26 cellular contexts compared by ENCODE assay signal in the genomic region with DNA sequence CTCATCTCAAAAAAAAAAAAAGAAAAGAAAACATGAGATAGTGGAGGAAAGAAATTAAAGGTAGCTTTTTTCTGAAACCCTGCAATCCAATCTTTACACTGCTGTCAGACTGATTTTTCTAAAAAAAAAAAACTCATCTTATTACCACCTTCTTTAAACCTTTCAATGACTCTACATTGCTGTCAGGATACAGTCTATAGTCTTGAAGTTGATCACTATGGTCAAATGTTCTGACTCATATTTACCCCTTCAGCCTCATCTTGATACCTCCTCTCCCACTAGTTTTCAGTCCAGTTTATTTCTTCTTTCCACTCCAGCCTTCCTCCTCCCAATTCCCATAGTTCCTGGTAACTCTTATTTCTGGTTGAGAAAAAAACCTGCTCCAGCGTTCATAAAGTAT.
"Had no signal": no experiment of that assay in that cellular context is flagged by ENCODE, and none has a peak within 500 bp of the region (broad histone marks: within the 10 kb centered on the region; RNA-seq: fewer than 3 reads in every experiment).

No MANE protein-coding gene starts in this region.

- FAIRE-seq: small intestine had no signal

- H3K27ac Mint-ChIP-seq: naive thymus-derived CD4-positive, alpha-beta T cell; natural killer cell; nephron; neural progenitor cell; progenitor cell of endocrine pancreas; stimulated activated memory B cell treated with anti-CD40 and anti-IgM and Interleukin-4, amounts not matched to agents 10 μg/mL and 1 μg/mL and 100 μg/mL, for 72 hours; stimulated activated naive CD8-positive, alpha-beta T cell treated with anti-CD3 and anti-CD28 coated beads, Interleukin-15, Interleukin-2, amounts not matched to agents 100 ng/mL and 50 ng/mL, for 24 hours; type B pancreatic cell had no signal

- H3K4me3 Mint-ChIP-seq: naive thymus-derived CD4-positive, alpha-beta T cell; natural killer cell; nephron; neural progenitor cell; stimulated activated memory B cell treated with anti-CD40 and anti-IgM and Interleukin-4, amounts not matched to agents 10 μg/mL and 1 μg/mL and 100 μg/mL, for 72 hours; stimulated activated naive CD8-positive, alpha-beta T cell treated with anti-CD3 and anti-CD28 coated beads, Interleukin-15, Interleukin-2, amounts not matched to agents 100 ng/mL and 50 ng/mL, for 24 hours; type B pancreatic cell had no signal

- DNase-seq: naive thymus-derived CD4-positive, alpha-beta T cell; natural killer cell; occipital lobe; ovary; psoas muscle; right cardiac atrium; right lobe of liver; sigmoid colon; small intestine; stimulated activated CD4-positive, alpha-beta T cell treated with anti-CD3 and anti-CD28 coated beads, Interleukin-15, amount 100 ng/mL, for 24 hours; stimulated activated CD4-positive, alpha-beta T cell treated with anti-CD3 and anti-CD28 coated beads, Interleukin-2, amount 100 ng/mL, for 24 hours; stimulated activated CD4-positive, alpha-beta T cell treated with anti-CD3 and anti-CD28 coated beads, Interleukin-2, amount 100 ng/mL, for 48 hours; stimulated activated CD4-positive, alpha-beta T cell treated with anti-CD3 and anti-CD28 coated beads, Interleukin-4, amount 100 ng/mL, for 24 hours; stimulated activated naive CD4-positive, alpha-beta T cell; substantia nigra; testis; tibial artery; transverse colon; upper lobe of right lung; uterus had no signal

- H3K9me3 Mint-ChIP-seq: naive thymus-derived CD4-positive, alpha-beta T cell; natural killer cell; nephron; neural progenitor cell; stimulated activated memory B cell treated with anti-CD40 and anti-IgM and Interleukin-4, amounts not matched to agents 10 μg/mL and 1 μg/mL and 100 μg/mL, for 72 hours; stimulated activated naive CD8-positive, alpha-beta T cell treated with anti-CD3 and anti-CD28 coated beads, Interleukin-15, Interleukin-2, amounts not matched to agents 100 ng/mL and 50 ng/mL, for 24 hours; type B pancreatic cell had no signal

- H3K4me1 Mint-ChIP-seq: natural killer cell; nephron; neural progenitor cell; stimulated activated memory B cell treated with anti-CD40 and anti-IgM and Interleukin-4, amounts not matched to agents 10 μg/mL and 1 μg/mL and 100 μg/mL, for 72 hours had no signal

- H3K36me3 Mint-ChIP-seq: naive thymus-derived CD4-positive, alpha-beta T cell; natural killer cell; neural progenitor cell; stimulated activated memory B cell treated with anti-CD40 and anti-IgM and Interleukin-4, amounts not matched to agents 10 μg/mL and 1 μg/mL and 100 μg/mL, for 72 hours; type B pancreatic cell had no signal

- ATAC-seq: naive thymus-derived CD4-positive, alpha-beta T cell; natural killer cell; psoas muscle; right cardiac atrium; right lobe of liver; stimulated activated memory B cell treated with anti-CD40 and anti-IgM and Interleukin-4, amounts not matched to agents 10 μg/mL and 1 μg/mL and 100 μg/mL, for 72 hours; upper lobe of right lung had no signal

- H3K27me3 Mint-ChIP-seq: stimulated activated memory B cell treated with anti-CD40 and anti-IgM and Interleukin-4, amounts not matched to agents 10 μg/mL and 1 μg/mL and 100 μg/mL, for 72 hours; type B pancreatic cell had no signal
